ENCODE assay signal across 11 cellular contexts in genomic region chr16:88282221-88283041, GRCh38.
DNase-seq lines count a peak whose midpoint lies in the region; ATAC-seq, FAIRE-seq and TF ChIP-seq lines count a peak whose summit lies in the region.
"Had no signal": no experiment of that assay in that cellular context is flagged by ENCODE, and none has a peak within 500 bp of the region (broad histone marks: within the 10 kb centered on the region; RNA-seq: fewer than 3 reads in every experiment).

No MANE protein-coding gene starts in this region.

- 56% methylated on average over 16 of the region's 17 CpGs for WGBS in A549 (ENCODE audit: missing lambda C conversion rate)

- peak overlapping the region; percentile 8 for H3K9ac ChIP-seq in adipocyte (ENCODE audit: low read length)

- H3K27ac ChIP-seq in A549, result peak overlapping the region in 1 of 2 experiments; percentile 49; a peak in 3 of 6 replicates
- H3K27ac ChIP-seq: VCaP had no signal

- TF ChIP-seq EP300 in A549 (IDR thresholded peaks at IDR 0.05), result no peak

- no peak for TF ChIP-seq POLR2A in A549 (IDR thresholded peaks at IDR 0.05; ENCODE audit: low read length)

- peak; percentile 60 to 74; a peak in 5 of 6 replicates for ATAC-seq in A549

- TF ChIP-seq RAD21 in A549 (conservative IDR thresholded peaks at IDR 0.05 in 1 of 2, IDR thresholded peaks at IDR 0.05 in 1 of 2), result no peak

- no peaks in the 10 kb centered on the region for H3K27me3 ChIP-seq in adipocyte (replicated peaks; ENCODE audit: control insufficient read depth, insufficient read depth, low read length)

- no peak overlapping the region for H3K4me3 ChIP-seq in A549
- H3K4me3 ChIP-seq in adipocyte (ENCODE audit: low read length), result no peak overlapping the region

- no peak for FAIRE-seq in A549 (lab: Jason Lieb, UNC)

- H3K4me1 ChIP-seq in A549 (peaks cover 12% of the 10 kb centered on the region), adipocyte (ENCODE audit: control insufficient read depth, insufficient read depth, low read length) (peaks cover 6% of the 10 kb centered on the region)

- H3K36me3 ChIP-seq in adipocyte (ENCODE audit: control insufficient read depth, insufficient read depth, low read length, severe bottlenecking), result no peaks in the 10 kb centered on the region

- no peak for TF ChIP-seq CTCF in A549 (IDR thresholded peaks at IDR 0.05)

- H3K9me3 ChIP-seq in A549 (peaks cover 36% of the 10 kb centered on the region), adipocyte (ENCODE audit: control insufficient read depth, low read length) (peaks cover 10% of the 10 kb centered on the region)

- CTCF ChIA-PET in A549 (lab: Yijun Ruan, JAX), result no interaction called here

- POLR2A ChIA-PET in A549 (lab: Yijun Ruan, JAX), result no interaction called here

- peak overlapping the region; percentile 42; the same call in 2 of the 3 replicates for H3K4me2 ChIP-seq in A549

- DNase-seq in A549 (ENCODE audit: low read depth in 1 of 2, low spot score in 1 of 2) (peak in 1 of 2 experiments; percentile 22), ELF-1 (ENCODE audit: low read depth, low spot score) (peak; percentile 45), adipocyte (ENCODE audit: low read depth) (peak; percentile 50), hepatic stellate cell (ENCODE audit: low spot score) (peak; percentile 76), kidney glomerular epithelial cell (lab: John Stamatoyannopoulos, UW) (no peak), NCI-H187 (lab: John Stamatoyannopoulos, UW) (no peak), NCI-H1105 (lab: John Stamatoyannopoulos, UW) (no peak), SHP77 (lab: John Stamatoyannopoulos, UW) (no peak)
- DNase-seq: NCI-H2227 treated with DMSO at 0.1 percent for 48 hours, SHP77 treated with DMSO at 0.1 percent for 48 hours had no signal

TF ChIP-seq in A549, 52 proteins besides CTCF, POLR2A, EP300 and RAD21:
- TF ChIP-seq USF2 (IDR thresholded peaks at IDR 0.05) (no peak), ZC3H11A (IDR thresholded peaks at IDR 0.05) (no peak), PBX3 (IDR thresholded peaks at IDR 0.05) (no peak), TFCP2L1 (CRISPR knock-in tag; IDR thresholded peaks at IDR 0.05) (no peak), HOXB13 (CRISPR knock-in tag; IDR thresholded peaks at IDR 0.05; ENCODE audit: low read depth) (no peak), HMGXB4 (CRISPR knock-in tag; IDR thresholded peaks at IDR 0.05; ENCODE audit: borderline replicate concordance) (no peak), PHF8 (IDR thresholded peaks at IDR 0.05; ENCODE audit: borderline replicate concordance, low read depth) (no peak), CBX8 (IDR thresholded peaks at IDR 0.05) (no peak), KDM1A (IDR thresholded peaks at IDR 0.05; ENCODE audit: low read depth) (no peak), EHMT2 (IDR thresholded peaks at IDR 0.05; ENCODE audit: low read depth) (no peak), MAX (IDR thresholded peaks at IDR 0.05) (no peak)

Comparison
In these comparisons a context has a peak if more than half of its experiments do, and no peak if none do; other contexts are left out.
1. DNase-seq: peak in ELF-1 (single experiment), adipocyte (single experiment) and hepatic stellate cell (single experiment); none in kidney glomerular epithelial cell (single experiment), NCI-H187 (0 of 2), NCI-H1105 (single experiment) and SHP77 (0 of 2).